In the genomic region with DNA sequence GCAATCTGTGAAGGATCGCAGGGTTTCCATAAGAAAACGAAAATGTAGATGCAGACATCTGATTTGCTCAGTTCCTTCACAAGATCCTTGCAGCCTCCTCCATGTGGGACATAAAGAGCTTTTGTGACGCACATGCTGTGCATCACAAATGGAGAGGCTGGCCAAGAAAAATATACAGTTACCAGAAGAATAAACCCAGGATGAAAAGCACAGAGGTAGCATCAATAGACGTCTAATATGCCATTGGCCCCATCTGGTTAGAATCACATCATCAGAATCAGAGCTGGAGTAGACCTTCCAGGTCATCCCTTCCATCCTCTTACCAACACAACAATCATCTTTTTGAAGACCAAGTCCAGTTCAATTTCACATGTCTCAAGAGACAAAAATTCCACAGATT, we compare ENCODE assay signal across 35 cellular contexts.
"Had no signal": no experiment of that assay in that cellular context is flagged by ENCODE, and none has a peak within 500 bp of the region (broad histone marks: within the 10 kb centered on the region; RNA-seq: fewer than 3 reads in every experiment).

No MANE protein-coding gene starts in this region.

- H3K4me1 Mint-ChIP-seq: activated CD4-positive, alpha-beta T cell treated with anti-CD3 and anti-CD28 coated beads for 36 hours; activated CD4-positive, alpha-beta T cell treated with anti-CD3 and anti-CD28 coated beads, Interleukin-2, amount 10 ng/mL, durations not matched to agents 24 days and 14 days; activated CD8-positive, alpha-beta memory T cell treated with anti-CD3 and anti-CD28 coated beads, Interleukin-2, amount 10 ng/mL, durations not matched to agents 7 days and 5 days; activated naive CD4-positive, alpha-beta T cell treated with anti-CD3 and anti-CD28 coated beads, Interleukin-2, amount 50 U/mL, for 24 hours; activated naive CD8-positive, alpha-beta T cell treated with anti-CD3 and anti-CD28 coated beads for 36 hours; activated naive CD8-positive, alpha-beta T cell treated with anti-CD3 and anti-CD28 coated beads, Interleukin-2, amount 50 U/mL, for 24 hours; brain had no signal

- DNase-seq: activated CD4-positive, alpha-beta memory T cell treated with anti-CD3 and anti-CD28 coated beads for 36 hours; activated CD4-positive, alpha-beta T cell treated with anti-CD3 and anti-CD28 coated beads for 36 hours; activated CD4-positive, alpha-beta T cell treated with anti-CD3 and anti-CD28 coated beads, Interleukin-2, amount 10 ng/mL, durations not matched to agents 24 days and 14 days; activated CD4-positive, CD25-positive, alpha-beta regulatory T cell; activated CD4-positive, CD25-positive, alpha-beta regulatory T cell treated with anti-CD3 and anti-CD28 coated beads, Interleukin-2, amount 50 U/mL, for 72 hours; activated CD8-positive, alpha-beta memory T cell treated with anti-CD3 and anti-CD28 coated beads, Interleukin-2, amount 10 ng/mL, durations not matched to agents 7 days and 5 days; activated CD8-positive, alpha-beta memory T cell treated with anti-CD3 and anti-CD28 coated beads, Interleukin-2, amount 50 U/mL, for 4 hours; activated CD8-positive, alpha-beta T cell treated with anti-CD3 and anti-CD28 coated beads, Interleukin-2, amount 10 ng/mL, durations not matched to agents 7 days and 5 days; activated effector memory CD4-positive, alpha-beta T cell treated with anti-CD3 and anti-CD28 coated beads, Interleukin-2, amount 50 U/mL, for 16 hours; activated naive CD4-positive, alpha-beta T cell treated with anti-CD3 and anti-CD28 coated beads for 36 hours; activated naive CD8-positive, alpha-beta T cell treated with anti-CD3 and anti-CD28 coated beads for 36 hours; activated naive CD8-positive, alpha-beta T cell treated with anti-CD3 and anti-CD28 coated beads, Interleukin-2, amount 50 U/mL, for 24 hours; activated T-cell treated with anti-CD3 and anti-CD28 coated beads, Interleukin-2, amount 50 U/mL, for 1 hour; activated T-cell treated with anti-CD3 and anti-CD28 coated beads, Interleukin-2, amount 50 U/mL, for 48 hours; adrenal gland; amygdala; aorta; central memory CD4-positive, alpha-beta T cell; cerebellar nuclear complex; dorsolateral prefrontal cortex; effector memory CD4-positive, alpha-beta T cell; endodermal cell; foreskin melanocyte; heart right ventricle; T-helper 2 cell had no signal

- H3K4me3 Mint-ChIP-seq: activated CD4-positive, alpha-beta memory T cell treated with anti-CD3 and anti-CD28 coated beads for 36 hours; activated CD4-positive, alpha-beta T cell treated with anti-CD3 and anti-CD28 coated beads for 36 hours; activated CD4-positive, alpha-beta T cell treated with anti-CD3 and anti-CD28 coated beads, Interleukin-2, amount 10 ng/mL, durations not matched to agents 24 days and 14 days; activated CD8-positive, alpha-beta memory T cell treated with anti-CD3 and anti-CD28 coated beads, Interleukin-2, amount 10 ng/mL, durations not matched to agents 7 days and 5 days; activated CD8-positive, alpha-beta T cell treated with anti-CD3 and anti-CD28 coated beads, Interleukin-2, amount 10 ng/mL, durations not matched to agents 7 days and 5 days; activated naive CD4-positive, alpha-beta T cell treated with anti-CD3 and anti-CD28 coated beads for 36 hours; activated naive CD4-positive, alpha-beta T cell treated with anti-CD3 and anti-CD28 coated beads, Interleukin-2, amount 50 U/mL, for 24 hours; activated naive CD8-positive, alpha-beta T cell treated with anti-CD3 and anti-CD28 coated beads for 36 hours; activated naive CD8-positive, alpha-beta T cell treated with anti-CD3 and anti-CD28 coated beads, Interleukin-2, amount 50 U/mL, for 24 hours; activated T-helper 1 cell treated with anti-CD3 and anti-CD28 coated beads, Interleukin-12 subunit alpha, Interleukin-12 subunit beta, Interleukin-2, Interleukin-4 antibody, amounts not matched to agents 30 ng/mL and 10 ng/mL and 1 ng/mL, durations not matched to agents 14 hours and 24 hours and 36 hours; brain; dendritic cell treated with granulocyte-macrophage colony-stimulating factor and Interleukin-4, amounts not matched to agents 40 ng/mL and 50 ng/mL, for 4 days; endodermal cell had no signal

- H3K27ac Mint-ChIP-seq: activated CD4-positive, alpha-beta memory T cell treated with anti-CD3 and anti-CD28 coated beads for 36 hours; activated CD4-positive, alpha-beta T cell treated with anti-CD3 and anti-CD28 coated beads for 36 hours; activated CD4-positive, alpha-beta T cell treated with anti-CD3 and anti-CD28 coated beads, Interleukin-2, amount 10 ng/mL, durations not matched to agents 24 days and 14 days; activated CD8-positive, alpha-beta memory T cell treated with anti-CD3 and anti-CD28 coated beads, Interleukin-2, amount 10 ng/mL, durations not matched to agents 7 days and 5 days; activated CD8-positive, alpha-beta T cell treated with anti-CD3 and anti-CD28 coated beads, Interleukin-2, amount 10 ng/mL, durations not matched to agents 7 days and 5 days; activated naive CD4-positive, alpha-beta T cell treated with anti-CD3 and anti-CD28 coated beads for 36 hours; activated naive CD4-positive, alpha-beta T cell treated with anti-CD3 and anti-CD28 coated beads, Interleukin-2, amount 50 U/mL, for 24 hours; activated naive CD8-positive, alpha-beta T cell treated with anti-CD3 and anti-CD28 coated beads for 36 hours; activated naive CD8-positive, alpha-beta T cell treated with anti-CD3 and anti-CD28 coated beads, Interleukin-2, amount 50 U/mL, for 24 hours; activated T-helper 1 cell treated with anti-CD3 and anti-CD28 coated beads, Interleukin-12 subunit alpha, Interleukin-12 subunit beta, Interleukin-2, Interleukin-4 antibody, amounts not matched to agents 30 ng/mL and 10 ng/mL and 1 ng/mL, durations not matched to agents 14 hours and 24 hours and 36 hours; activated T-helper 2 cell treated with anti-CD3 and anti-CD28 coated beads, Interferon-gamma antibody, Interleukin-2, Interleukin-4, amounts not matched to agents 10 μg/mL and 5 μg/mL and 100 μg/mL, durations not matched to agents 14 hours and 24 hours and 36 hours; brain; dendritic cell treated with granulocyte-macrophage colony-stimulating factor and Interleukin-4, amounts not matched to agents 40 ng/mL and 50 ng/mL, for 4 days; endodermal cell had no signal

- H3K4me3 ChIP-seq: adrenal gland, breast epithelium, cardiac muscle cell, coronary artery, dorsolateral prefrontal cortex, esophagus muscularis mucosa, gastroesophageal sphincter, heart right ventricle had no signal

- H3K36me3 Mint-ChIP-seq: activated CD4-positive, alpha-beta memory T cell treated with anti-CD3 and anti-CD28 coated beads for 36 hours; activated CD8-positive, alpha-beta memory T cell treated with anti-CD3 and anti-CD28 coated beads, Interleukin-2, amount 10 ng/mL, durations not matched to agents 7 days and 5 days; activated naive CD8-positive, alpha-beta T cell treated with anti-CD3 and anti-CD28 coated beads for 36 hours; brain had no signal

- H3K27me3 Mint-ChIP-seq: activated CD4-positive, alpha-beta memory T cell treated with anti-CD3 and anti-CD28 coated beads for 36 hours; activated CD4-positive, alpha-beta T cell treated with anti-CD3 and anti-CD28 coated beads for 36 hours; activated CD4-positive, alpha-beta T cell treated with anti-CD3 and anti-CD28 coated beads, Interleukin-2, amount 10 ng/mL, durations not matched to agents 24 days and 14 days; activated CD8-positive, alpha-beta memory T cell treated with anti-CD3 and anti-CD28 coated beads, Interleukin-2, amount 10 ng/mL, durations not matched to agents 7 days and 5 days; activated naive CD4-positive, alpha-beta T cell treated with anti-CD3 and anti-CD28 coated beads, Interleukin-2, amount 50 U/mL, for 24 hours; activated naive CD8-positive, alpha-beta T cell treated with anti-CD3 and anti-CD28 coated beads for 36 hours; activated naive CD8-positive, alpha-beta T cell treated with anti-CD3 and anti-CD28 coated beads, Interleukin-2, amount 50 U/mL, for 24 hours; brain; dendritic cell treated with granulocyte-macrophage colony-stimulating factor and Interleukin-4, amounts not matched to agents 40 ng/mL and 50 ng/mL, for 4 days had no signal

- H3K9me3 Mint-ChIP-seq: activated CD4-positive, alpha-beta memory T cell treated with anti-CD3 and anti-CD28 coated beads for 36 hours; activated CD4-positive, alpha-beta T cell treated with anti-CD3 and anti-CD28 coated beads, Interleukin-2, amount 10 ng/mL, durations not matched to agents 24 days and 14 days; activated naive CD8-positive, alpha-beta T cell treated with anti-CD3 and anti-CD28 coated beads, Interleukin-2, amount 50 U/mL, for 24 hours; activated T-helper 2 cell treated with anti-CD3 and anti-CD28 coated beads, Interferon-gamma antibody, Interleukin-2, Interleukin-4, amounts not matched to agents 10 μg/mL and 5 μg/mL and 100 μg/mL, durations not matched to agents 14 hours and 24 hours and 36 hours; brain; endodermal cell had no signal
